9 cellular contexts compared by ENCODE assay signal in the genomic region with DNA sequence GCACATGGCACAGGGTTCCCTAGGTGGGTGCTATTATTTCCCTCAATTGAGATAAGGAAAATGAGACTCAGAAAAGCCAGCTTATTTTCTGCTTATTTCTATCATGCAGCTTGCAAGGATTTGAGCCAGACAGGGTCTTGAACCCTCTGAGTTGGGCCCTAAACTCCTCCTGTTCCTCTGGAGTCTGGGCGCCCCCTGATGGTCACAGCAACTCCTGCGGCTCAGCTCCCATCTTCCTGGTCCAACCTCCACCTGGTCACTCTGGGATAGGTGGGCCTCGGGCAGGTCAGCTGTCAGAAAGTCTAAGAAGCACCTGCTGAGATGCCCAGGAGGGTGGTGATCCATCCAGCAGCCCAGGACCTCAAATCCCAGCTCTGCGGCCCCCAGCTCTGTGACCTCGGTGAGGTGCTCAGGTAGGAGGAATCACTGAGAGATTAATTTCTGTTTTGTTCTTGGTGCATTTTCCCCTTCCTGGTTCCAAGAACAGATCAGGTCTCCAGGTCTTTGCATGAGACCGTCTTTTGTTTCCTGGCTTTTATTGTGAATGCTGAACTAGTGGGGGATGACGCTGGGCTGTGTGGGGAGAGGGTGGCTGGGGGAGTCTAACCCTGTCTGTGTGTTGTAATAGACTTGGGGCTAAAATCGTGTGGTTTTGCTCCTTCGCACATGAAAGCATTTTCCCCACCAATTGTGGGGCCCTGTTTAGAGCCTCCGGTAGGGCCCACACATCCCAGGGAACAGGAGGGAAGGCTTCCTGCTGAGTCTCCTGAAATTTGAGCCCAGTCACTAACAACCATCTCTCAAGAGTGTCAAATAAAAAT. TPM values are rescaled to one million over a fixed set of nuclear protein-coding genes. Genes with fewer than 3 reads are reported as not detected.
DNase-seq lines count a peak whose midpoint lies in the region; ATAC-seq and TF ChIP-seq lines count a peak whose summit lies in the region.
"Had no signal": no experiment of that assay in that cellular context is flagged by ENCODE, and none has a peak within 500 bp of the region (broad histone marks: within the 10 kb centered on the region; RNA-seq: fewer than 3 reads in every experiment).

No MANE protein-coding gene starts in this region.

- TF ChIP-seq EP300 in SK-N-SH (IDR thresholded peaks at IDR 0.05; ENCODE audit: borderline replicate concordance in 1 of 2, low read depth in 1 of 2, low read length in 1 of 2) = no peak

- peaks cover 12% of the 10 kb centered on the region for H3K27me3 Mint-ChIP-seq in activated CD4-positive, alpha-beta T cell treated with anti-CD3 and anti-CD28 coated beads for 36 hours
- H3K27me3 Mint-ChIP-seq in activated T-helper 1 cell treated with anti-CD3 and anti-CD28 coated beads, Interleukin-12 subunit alpha, Interleukin-12 subunit beta, Interleukin-2, Interleukin-4 antibody, amounts not matched to agents 30 ng/mL and 10 ng/mL and 1 ng/mL, durations not matched to agents 14 hours and 24 hours and 36 hours (ENCODE audit: insufficient read depth) = no peaks in the 10 kb centered on the region

- H3K4me1 ChIP-seq in MM.1S (ENCODE audit: low read length) = no peaks in the 10 kb centered on the region
- no peaks in the 10 kb centered on the region; a peak in 1 of 4 replicates for H3K4me1 ChIP-seq in SK-N-SH (ENCODE audit: control insufficient read depth in 1 of 2, insufficient read depth in 2 of 2, low read depth in 1 of 2, low read length in 1 of 2)
- H3K4me1 ChIP-seq in foreskin keratinocyte = no peaks in the 10 kb centered on the region

- H3K4me3 ChIP-seq in MM.1S (ENCODE audit: low read length) (no peak overlapping the region), SK-N-SH (ENCODE audit: low read depth in 2 of 2, low read length in 1 of 2) (no peak overlapping the region)

- H4K20me1 ChIP-seq in MM.1S (ENCODE audit: insufficient read depth, low read length) (no peaks in the 10 kb centered on the region), SK-N-SH (ENCODE audit: insufficient read depth) (no peaks in the 10 kb centered on the region)

- no peaks in the 10 kb centered on the region for H3K36me3 Mint-ChIP-seq in activated CD4-positive, alpha-beta T cell treated with anti-CD3 and anti-CD28 coated beads for 36 hours (ENCODE audit: low read depth)
- H3K36me3 Mint-ChIP-seq in activated T-helper 1 cell treated with anti-CD3 and anti-CD28 coated beads, Interleukin-12 subunit alpha, Interleukin-12 subunit beta, Interleukin-2, Interleukin-4 antibody, amounts not matched to agents 30 ng/mL and 10 ng/mL and 1 ng/mL, durations not matched to agents 14 hours and 24 hours and 36 hours (ENCODE audit: low read depth) = no peaks in the 10 kb centered on the region
- H3K36me3 Mint-ChIP-seq: activated naive CD8-positive, alpha-beta T cell treated with anti-CD3 and anti-CD28 coated beads, Interleukin-2, amount 10 ng/mL, durations not matched to agents 7 days and 5 days had no signal

- no peak for ATAC-seq in activated CD4-positive, alpha-beta T cell treated with anti-CD3 and anti-CD28 coated beads for 36 hours
- ATAC-seq in foreskin keratinocyte (peak; percentile 59), GM21515 (IDR thresholded peaks at IDR 0.05; ENCODE audit: unreplicated experiment) (no peak)

- peak; percentile 87 for TF ChIP-seq RAD21 in SK-N-SH (IDR thresholded peaks at IDR 0.05; ENCODE audit: low read length)

- H3K4me3 Mint-ChIP-seq in activated CD4-positive, alpha-beta T cell treated with anti-CD3 and anti-CD28 coated beads for 36 hours = no peak overlapping the region
- H3K4me3 Mint-ChIP-seq in activated T-helper 1 cell treated with anti-CD3 and anti-CD28 coated beads, Interleukin-12 subunit alpha, Interleukin-12 subunit beta, Interleukin-2, Interleukin-4 antibody, amounts not matched to agents 30 ng/mL and 10 ng/mL and 1 ng/mL, durations not matched to agents 14 hours and 24 hours and 36 hours = no peak overlapping the region
- H3K4me3 Mint-ChIP-seq: activated naive CD8-positive, alpha-beta T cell treated with anti-CD3 and anti-CD28 coated beads, Interleukin-2, amount 10 ng/mL, durations not matched to agents 7 days and 5 days had no signal

- H3K4me2 ChIP-seq in MM.1S (ENCODE audit: low read depth, low read length) (no peak overlapping the region), SK-N-SH (no peak overlapping the region)

- H2AFZ ChIP-seq in MM.1S (ENCODE audit: low read length) (no peak overlapping the region), SK-N-SH (ENCODE audit: low read depth) (no peak overlapping the region)

- H3K9ac ChIP-seq in MM.1S (ENCODE audit: low read length) (no peak overlapping the region), SK-N-SH (no peak overlapping the region)

- TF ChIP-seq CTCF in MM.1S (IDR thresholded peaks at IDR 0.05; ENCODE audit: low read length) = peak; percentile 68
- peak; percentile 65 for TF ChIP-seq CTCF in SK-N-SH (IDR thresholded peaks at IDR 0.05)
- peak; percentile 80 for TF ChIP-seq CTCF in foreskin keratinocyte (conservative IDR thresholded peaks at IDR 0.05)

- CTCF ChIA-PET in activated CD4-positive, alpha-beta T cell treated with anti-CD3 and anti-CD28 coated beads for 36 hours (lab: Charles Lee) = interaction anchor here (0.8 to 1.9 kb wide), 5 partner anchors 9 to 416 kb away, joined by 3 to 12 read pairs (median 4); no protein-coding TSS in a partner anchor
- CTCF ChIA-PET in SK-N-SH (lab: Yijun Ruan, JAX) = interaction anchor here (0.6 to 19.4 kb wide), 74 partner anchors 8 to 786 kb away, joined by 3 to 673 read pairs (median 4); a partner anchor contains a TSS

- intact Hi-C loops in activated CD4-positive, alpha-beta T cell treated with anti-CD3 and anti-CD28 coated beads for 36 hours (cut with DNase I, micrococcal nuclease) = loop anchor here in 1 of 2 experiments (1.0 kb wide), 1 partner anchor 404 kb away; no protein-coding TSS in a partner anchor
- intact Hi-C loops in activated T-helper 1 cell treated with anti-CD3 and anti-CD28 coated beads, Interleukin-12 subunit alpha, Interleukin-12 subunit beta, Interleukin-2, Interleukin-4 antibody, amounts not matched to agents 30 ng/mL and 10 ng/mL and 1 ng/mL, durations not matched to agents 14 hours and 24 hours and 36 hours (cut with micrococcal nuclease) = no loop called here

- POLR2A ChIA-PET in activated CD4-positive, alpha-beta T cell treated with anti-CD3 and anti-CD28 coated beads for 36 hours (lab: Charles Lee) = no interaction called here
- POLR2A ChIA-PET in SK-N-SH (lab: Yijun Ruan, JAX) = interaction anchor here (0.9 to 1.1 kb wide), 2 partner anchors 219 to 538 kb away, joined by 3 read pairs; no protein-coding TSS in a partner anchor

- H3F3A ChIP-seq in MM.1S (ENCODE audit: insufficient read depth, low read length) (no peaks in the 10 kb centered on the region), SK-N-SH (replicated peaks; ENCODE audit: insufficient read depth) (no peaks in the 10 kb centered on the region)

- no peaks in the 10 kb centered on the region for H3K9me3 Mint-ChIP-seq in activated CD4-positive, alpha-beta T cell treated with anti-CD3 and anti-CD28 coated beads for 36 hours (ENCODE audit: low read depth)
- no peaks in the 10 kb centered on the region for H3K9me3 Mint-ChIP-seq in activated T-helper 1 cell treated with anti-CD3 and anti-CD28 coated beads, Interleukin-12 subunit alpha, Interleukin-12 subunit beta, Interleukin-2, Interleukin-4 antibody, amounts not matched to agents 30 ng/mL and 10 ng/mL and 1 ng/mL, durations not matched to agents 14 hours and 24 hours and 36 hours
- H3K9me3 Mint-ChIP-seq: activated naive CD8-positive, alpha-beta T cell treated with anti-CD3 and anti-CD28 coated beads, Interleukin-2, amount 10 ng/mL, durations not matched to agents 7 days and 5 days had no signal

- H3K36me3 ChIP-seq in MM.1S (replicated peaks; ENCODE audit: insufficient read depth, low read length) = no peaks in the 10 kb centered on the region
- no peaks in the 10 kb centered on the region for H3K36me3 ChIP-seq in SK-N-SH (replicated peaks in 1 of 2; ENCODE audit: control insufficient read depth in 1 of 2, insufficient read depth in 2 of 2, low read length in 1 of 2)

- peak; percentile 66 for DNase-seq in activated CD4-positive, alpha-beta T cell treated with anti-CD3 and anti-CD28 coated beads for 36 hours
- no peak for DNase-seq in activated CD4-positive, alpha-beta T cell treated with anti-CD3 and anti-CD28 coated beads, Interleukin-2, amount 50 U/mL, for 4 hours
- peak; percentile 28 for DNase-seq in MM.1S
- DNase-seq in SK-N-SH = peak; percentile 81
- DNase-seq in foreskin keratinocyte = peak in 1 of 2 donors; percentile 18
- peak; percentile 7 for DNase-seq in stimulated activated CD8-positive, alpha-beta memory T cell treated with anti-CD3 and anti-CD28 coated beads, Interleukin-2, amount 100 ng/mL, for 48 hours (ENCODE audit: low read depth in 2 of 2)
- no peak for DNase-seq in activated T-helper 1 cell treated with anti-CD3 and anti-CD28 coated beads, Interleukin-12 subunit alpha, Interleukin-12 subunit beta, Interleukin-2, Interleukin-4 antibody, amounts not matched to agents 30 ng/mL and 10 ng/mL and 1 ng/mL, durations not matched to agents 14 hours and 24 hours and 36 hours (ENCODE audit: low spot score)
- DNase-seq: activated naive CD8-positive, alpha-beta T cell treated with anti-CD3 and anti-CD28 coated beads, Interleukin-2, amount 10 ng/mL, durations not matched to agents 7 days and 5 days had no signal

- H3K9me3 ChIP-seq in MM.1S (replicated peaks; ENCODE audit: insufficient read depth, low read length) = no peaks in the 10 kb centered on the region
- no peaks in the 10 kb centered on the region for H3K9me3 ChIP-seq in SK-N-SH

- no peaks in the 10 kb centered on the region for H3K79me2 ChIP-seq in MM.1S (ENCODE audit: low read length)
- H3K79me2 ChIP-seq in SK-N-SH (ENCODE audit: insufficient read depth) = no peaks in the 10 kb centered on the region

- H3K4me1 Mint-ChIP-seq in activated CD4-positive, alpha-beta T cell treated with anti-CD3 and anti-CD28 coated beads for 36 hours = no peaks in the 10 kb centered on the region
- no peaks in the 10 kb centered on the region for H3K4me1 Mint-ChIP-seq in activated T-helper 1 cell treated with anti-CD3 and anti-CD28 coated beads, Interleukin-12 subunit alpha, Interleukin-12 subunit beta, Interleukin-2, Interleukin-4 antibody, amounts not matched to agents 30 ng/mL and 10 ng/mL and 1 ng/mL, durations not matched to agents 14 hours and 24 hours and 36 hours (ENCODE audit: low read depth)
- H3K4me1 Mint-ChIP-seq: activated naive CD8-positive, alpha-beta T cell treated with anti-CD3 and anti-CD28 coated beads, Interleukin-2, amount 10 ng/mL, durations not matched to agents 7 days and 5 days had no signal

- no peaks in the 10 kb centered on the region for H3K9me2 ChIP-seq in MM.1S (replicated peaks; ENCODE audit: insufficient read depth, low read length)
- H3K9me2 ChIP-seq in SK-N-SH = no peaks in the 10 kb centered on the region

- WGBS in SK-N-SH (ENCODE audit: low lambda C conversion rate) = 51% methylated on average over 9 of the region's 10 CpGs

- no peak overlapping the region for H3K27ac Mint-ChIP-seq in activated CD4-positive, alpha-beta T cell treated with anti-CD3 and anti-CD28 coated beads for 36 hours
- H3K27ac Mint-ChIP-seq in activated T-helper 1 cell treated with anti-CD3 and anti-CD28 coated beads, Interleukin-12 subunit alpha, Interleukin-12 subunit beta, Interleukin-2, Interleukin-4 antibody, amounts not matched to agents 30 ng/mL and 10 ng/mL and 1 ng/mL, durations not matched to agents 14 hours and 24 hours and 36 hours = no peak overlapping the region
- H3K27ac Mint-ChIP-seq: activated naive CD8-positive, alpha-beta T cell treated with anti-CD3 and anti-CD28 coated beads, Interleukin-2, amount 10 ng/mL, durations not matched to agents 7 days and 5 days had no signal

- H3K27me3 ChIP-seq in MM.1S (replicated peaks; ENCODE audit: insufficient read depth, low read length) (peaks cover 3% of the 10 kb centered on the region; the same call in 1 of the 2 replicates), SK-N-SH (ENCODE audit: insufficient read depth) (peaks cover 8% of the 10 kb centered on the region), foreskin keratinocyte (no peaks in the 10 kb centered on the region)

- H3K27ac ChIP-seq in MM.1S (ENCODE audit: low read length) = no peak overlapping the region
- H3K27ac ChIP-seq in SK-N-SH (ENCODE audit: low read depth in 2 of 2, low read length in 1 of 2) = no peak overlapping the region
- no peak overlapping the region for H3K27ac ChIP-seq in foreskin keratinocyte

RNA-seq across cellular contexts. Expression of a gene that starts 32.8 kb away (rescaled TPM):
- total RNA-seq in activated CD4-positive, alpha-beta T cell treated with anti-CD3 and anti-CD28 coated beads for 36 hours = under 1 TPM in 1 of 2 experiments, not detected in 1; 0.23 TPM
- polyA plus RNA-seq in SK-N-SH (2012; rRNA removed) = 1.2 and 1.3 TPM in 2 replicates
- 0.54 and 0.76 TPM in 2 replicates for polyA plus RNA-seq in SK-N-SH (2012; cell fraction: cytosol; rRNA removed)
- polyA plus RNA-seq in SK-N-SH (2012; cell fraction: nucleus; rRNA removed) = 1.7 and 2.0 TPM in 2 replicates
- total RNA-seq in foreskin keratinocyte = not detected in 2 replicates
- polyA plus RNA-seq in foreskin keratinocyte = not detected in 2 replicates
- total RNA-seq in activated T-helper 1 cell treated with anti-CD3 and anti-CD28 coated beads, Interleukin-12 subunit alpha, Interleukin-12 subunit beta, Interleukin-2, Interleukin-4 antibody, amounts not matched to agents 30 ng/mL and 10 ng/mL and 1 ng/mL, durations not matched to agents 14 hours and 24 hours and 36 hours = 0.29 and 0.42 TPM in 2 replicates
- total RNA-seq: activated naive CD8-positive, alpha-beta T cell treated with anti-CD3 and anti-CD28 coated beads, Interleukin-2, amount 10 ng/mL, durations not matched to agents 7 days and 5 days had no signal

RNA-seq across cellular contexts. Expression of a gene that starts 41.3 kb away (rescaled TPM):
- 10 to 100 TPM; 51.7 to 54.0 TPM for total RNA-seq in activated CD4-positive, alpha-beta T cell treated with anti-CD3 and anti-CD28 coated beads for 36 hours
- polyA plus RNA-seq in SK-N-SH (2012; rRNA removed) = 19.6 and 24.9 TPM in 2 replicates
- 11.9 and 16.5 TPM in 2 replicates for polyA plus RNA-seq in SK-N-SH (2012; cell fraction: cytosol; rRNA removed)
- polyA plus RNA-seq in SK-N-SH (2012; cell fraction: nucleus; rRNA removed) = 48.2 and 49.1 TPM in 2 replicates
- total RNA-seq in foreskin keratinocyte = 17.5 and 19.3 TPM in 2 replicates
- polyA plus RNA-seq in foreskin keratinocyte = 4.3 and 5.2 TPM in 2 replicates
- total RNA-seq in activated T-helper 1 cell treated with anti-CD3 and anti-CD28 coated beads, Interleukin-12 subunit alpha, Interleukin-12 subunit beta, Interleukin-2, Interleukin-4 antibody, amounts not matched to agents 30 ng/mL and 10 ng/mL and 1 ng/mL, durations not matched to agents 14 hours and 24 hours and 36 hours = 66.9 and 69.6 TPM in 2 replicates

Comparison
In these comparisons a context has a peak if more than half of its experiments do, and no peak if none do; other contexts are left out.
1. DNase-seq: peak in activated CD4-positive, alpha-beta T cell treated with anti-CD3 and anti-CD28 coated beads for 36 hours (single experiment), MM.1S (single experiment), SK-N-SH (single experiment) and stimulated activated CD8-positive, alpha-beta memory T cell treated with anti-CD3 and anti-CD28 coated beads, Interleukin-2, amount 100 ng/mL, for 48 hours (2 of 2); none in activated CD4-positive, alpha-beta T cell treated with anti-CD3 and anti-CD28 coated beads, Interleukin-2, amount 50 U/mL, for 4 hours (0 of 2) and activated T-helper 1 cell treated with anti-CD3 and anti-CD28 coated beads, Interleukin-12 subunit alpha, Interleukin-12 subunit beta, Interleukin-2, Interleukin-4 antibody, amounts not matched to agents 30 ng/mL and 10 ng/mL and 1 ng/mL, durations not matched to agents 14 hours and 24 hours and 36 hours (single experiment).
2. Peak in every context shown above with its lines, with median percentiles within 50 percentile points of each other: CTCF ChIP-seq.